In the genomic region with DNA sequence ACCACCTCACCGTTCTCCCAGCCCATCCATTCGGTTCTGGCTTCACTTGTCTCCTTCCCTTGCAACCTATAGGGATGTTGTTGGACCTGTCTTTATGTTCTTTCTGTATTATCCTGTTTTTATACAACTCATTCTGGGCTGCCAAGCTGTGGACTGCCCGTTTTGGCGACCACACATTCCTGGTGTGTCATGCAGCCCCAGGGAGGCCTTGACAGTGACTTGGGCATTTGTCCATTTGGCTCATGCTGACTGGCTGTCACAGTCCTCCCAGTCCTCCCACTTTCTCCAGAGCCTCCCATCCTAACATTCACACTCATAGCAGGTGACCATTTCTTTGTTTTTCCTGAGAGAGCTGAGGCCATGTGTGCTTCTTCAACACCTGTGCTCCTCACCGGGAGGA, we compare ENCODE assay signal across 20 cellular contexts.
"Had no signal": no experiment of that assay in that cellular context is flagged by ENCODE, and none has a peak within 500 bp of the region (broad histone marks: within the 10 kb centered on the region; RNA-seq: fewer than 3 reads in every experiment).

No MANE protein-coding gene starts in this region.

- H3K4me1 Mint-ChIP-seq: activated naive CD4-positive, alpha-beta T cell treated with anti-CD3 and anti-CD28 coated beads, Interleukin-2, amount 50 U/mL, for 24 hours; mesothelial cell of epicardium; nephron progenitor cell; stimulated activated memory B cell treated with anti-CD40 and anti-IgM and Interleukin-4, amounts not matched to agents 10 μg/mL and 1 μg/mL and 100 μg/mL, for 72 hours; T-helper 17 cell had no signal

- DNase-seq: activated CD4-positive, alpha-beta T cell treated with anti-CD3 and anti-CD28 coated beads for 1 hour; activated gamma-delta T cell; activated T-cell treated with anti-CD3 and anti-CD28 coated beads, Interleukin-2, amount 50 U/mL, for 72 hours; dorsolateral prefrontal cortex; hypothalamus; nephron progenitor cell; occipital lobe; posterior cingulate gyrus; sigmoid colon; spleen; stimulated activated CD4-positive, alpha-beta T cell treated with anti-CD3 and anti-CD28 coated beads, Interleukin-4, amount 100 ng/mL, for 4 hours; T-helper 17 cell; testis; WERI-Rb-1 had no signal

- H3K27me3 ChIP-seq: cardiac muscle cell, dorsolateral prefrontal cortex, sigmoid colon, spleen, testis had no signal

- H3K36me3 Mint-ChIP-seq: activated naive CD4-positive, alpha-beta T cell treated with anti-CD3 and anti-CD28 coated beads, Interleukin-2, amount 50 U/mL, for 24 hours; mesothelial cell of epicardium; stimulated activated memory B cell treated with anti-CD40 and anti-IgM and Interleukin-4, amounts not matched to agents 10 μg/mL and 1 μg/mL and 100 μg/mL, for 72 hours; type B pancreatic cell had no signal

- H3K9me3 Mint-ChIP-seq: activated naive CD4-positive, alpha-beta T cell treated with anti-CD3 and anti-CD28 coated beads, Interleukin-2, amount 50 U/mL, for 24 hours; activated T-cell treated with anti-CD3 and anti-CD28 coated beads, Interleukin-2, amount 50 U/mL, for 72 hours; mesothelial cell of epicardium; nephron progenitor cell; stimulated activated memory B cell treated with anti-CD40 and anti-IgM and Interleukin-4, amounts not matched to agents 10 μg/mL and 1 μg/mL and 100 μg/mL, for 72 hours; type B pancreatic cell had no signal

- H3K27ac Mint-ChIP-seq: activated naive CD4-positive, alpha-beta T cell treated with anti-CD3 and anti-CD28 coated beads, Interleukin-2, amount 50 U/mL, for 24 hours; activated T-cell treated with anti-CD3 and anti-CD28 coated beads, Interleukin-2, amount 50 U/mL, for 72 hours; mesothelial cell of epicardium; nephron progenitor cell; stimulated activated memory B cell treated with anti-CD40 and anti-IgM and Interleukin-4, amounts not matched to agents 10 μg/mL and 1 μg/mL and 100 μg/mL, for 72 hours; T-helper 17 cell; type B pancreatic cell had no signal

- H3K36me3 ChIP-seq: cardiac muscle cell, sigmoid colon, spleen, WERI-Rb-1 had no signal

- H3K9me3 ChIP-seq: sigmoid colon, spleen, testis had no signal

- H3K4me3 Mint-ChIP-seq: activated naive CD4-positive, alpha-beta T cell treated with anti-CD3 and anti-CD28 coated beads, Interleukin-2, amount 50 U/mL, for 24 hours; activated T-cell treated with anti-CD3 and anti-CD28 coated beads, Interleukin-2, amount 50 U/mL, for 72 hours; mesothelial cell of epicardium; nephron progenitor cell; stimulated activated memory B cell treated with anti-CD40 and anti-IgM and Interleukin-4, amounts not matched to agents 10 μg/mL and 1 μg/mL and 100 μg/mL, for 72 hours; T-helper 17 cell; type B pancreatic cell had no signal

- H3K27me3 Mint-ChIP-seq: activated naive CD4-positive, alpha-beta T cell treated with anti-CD3 and anti-CD28 coated beads, Interleukin-2, amount 50 U/mL, for 24 hours; stimulated activated memory B cell treated with anti-CD40 and anti-IgM and Interleukin-4, amounts not matched to agents 10 μg/mL and 1 μg/mL and 100 μg/mL, for 72 hours; T-helper 17 cell; type B pancreatic cell had no signal

- H3K4me1 ChIP-seq: sigmoid colon had no signal

- H3K4me3 ChIP-seq: cardiac muscle cell, dorsolateral prefrontal cortex, lung, sigmoid colon, spleen, testis had no signal

- H3K27ac ChIP-seq: cardiac muscle cell, dorsolateral prefrontal cortex, sigmoid colon, spleen, testis, WERI-Rb-1 had no signal
